Comparison of ENCODE assay signal across 19 cellular contexts in the genomic region with DNA sequence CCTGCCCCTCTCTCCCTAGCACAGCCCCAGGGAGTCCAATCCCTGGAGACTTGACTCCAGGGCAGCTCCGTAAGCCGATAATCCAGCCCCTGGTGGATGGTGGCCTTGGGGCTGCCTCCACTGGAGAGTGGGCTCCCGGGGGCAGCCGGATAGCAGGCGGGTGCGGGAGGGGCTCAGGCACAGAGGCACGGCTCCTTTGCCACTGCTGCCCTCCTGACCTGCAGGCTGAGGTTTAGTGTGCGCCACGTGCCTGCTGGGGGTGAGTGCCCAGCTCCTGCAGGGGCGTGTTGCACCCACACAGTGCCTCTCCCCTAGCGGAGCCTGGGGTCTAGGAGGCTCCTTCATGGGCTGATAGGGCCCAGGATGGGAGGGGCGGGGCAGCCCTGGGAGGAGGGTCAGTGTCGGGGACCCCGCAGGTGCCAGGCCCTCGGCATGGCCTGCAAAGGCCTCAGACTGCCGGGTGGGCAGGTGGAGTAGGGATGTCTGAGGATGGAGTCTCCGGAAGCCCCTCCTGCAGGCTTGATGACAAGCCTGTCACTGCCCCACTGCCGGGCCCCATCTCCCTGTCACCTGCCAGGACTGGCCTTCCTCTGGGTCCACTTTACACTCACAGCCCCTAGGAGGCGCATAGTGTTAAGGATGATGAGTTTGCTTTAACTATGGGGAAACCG. TPM values are rescaled to one million over a fixed set of nuclear protein-coding genes. Genes with fewer than 3 reads are reported as not detected.
DNase-seq lines count a peak whose midpoint lies in the region; ATAC-seq and TF ChIP-seq lines count a peak whose summit lies in the region.
"Had no signal": no experiment of that assay in that cellular context is flagged by ENCODE, and none has a peak within 500 bp of the region (broad histone marks: within the 10 kb centered on the region; RNA-seq: fewer than 3 reads in every experiment).

No MANE protein-coding gene starts in this region.

- no peaks in the 10 kb centered on the region for H3K9me3 Mint-ChIP-seq in effector memory CD8-positive, alpha-beta T cell
- H3K9me3 Mint-ChIP-seq: brain had no signal

- no peaks in the 10 kb centered on the region for H3F3A ChIP-seq in MM.1S (ENCODE audit: insufficient read depth, low read length)

- H3K9me2 ChIP-seq in MM.1S (replicated peaks; ENCODE audit: insufficient read depth, low read length) = no peaks in the 10 kb centered on the region

- DNase-seq in MM.1S (no peak), gastrocnemius medialis (no peak), NCI-H2227 (lab: John Stamatoyannopoulos, UW; ENCODE audit: unreplicated experiment) (no peak), kidney glomerular epithelial cell (lab: John Stamatoyannopoulos, UW) (no peak), SJCRH30 (no peak), HK-2 (ENCODE audit: unreplicated experiment) (no peak)
- no peak for DNase-seq in effector memory CD8-positive, alpha-beta T cell
- DNase-seq: activated naive CD4-positive, alpha-beta T cell; EL; head of caudate nucleus; NCI-H2081; stimulated activated CD4-positive, alpha-beta T cell treated with anti-CD3 and anti-CD28 coated beads, Interleukin-1b, Interleukin-23, amount 100 ng/mL, for 48 hours; upper lobe of right lung had no signal

- intact Hi-C loops in gastrocnemius medialis (cut with DNase I; ENCODE audit: low total_unique reads) = loop anchor here (5.0 kb wide), 1 partner anchor 181 kb away; no protein-coding TSS in a partner anchor

- H3K9ac ChIP-seq in MM.1S (ENCODE audit: low read length) = no peak overlapping the region

- TF ChIP-seq POLR2A in gastrocnemius medialis (IDR thresholded peaks at IDR 0.05) = no peak

- no peaks in the 10 kb centered on the region for H3K79me2 ChIP-seq in MM.1S (ENCODE audit: low read length)

- no peak overlapping the region for H2AFZ ChIP-seq in MM.1S (ENCODE audit: low read length)

- peak; percentile 18 for TF ChIP-seq CTCF in GM12873 (IDR thresholded peaks at IDR 0.05; ENCODE audit: insufficient read depth, low read depth, low read length, missing control alignments)
- 0 out of 2 replicates have a peak, but pooled peaks have one; percentile 6 for TF ChIP-seq CTCF in MM.1S (IDR thresholded peaks at IDR 0.05; ENCODE audit: low read length)
- no peak for TF ChIP-seq CTCF in gastrocnemius medialis (IDR thresholded peaks at IDR 0.05 in 4 of 5, conservative IDR thresholded peaks at IDR 0.05 in 1 of 5)

- H3K27ac ChIP-seq in MM.1S (ENCODE audit: low read length) (no peak overlapping the region), gastrocnemius medialis (peak overlapping the region in 3 of 4 donors; percentile 67 to 91 (median 86)), SJCRH30 (no peak overlapping the region)
- H3K27ac ChIP-seq: C4-2B, SK-N-MC, upper lobe of right lung had no signal

- no peak overlapping the region for H3K4me2 ChIP-seq in MM.1S (ENCODE audit: low read depth, low read length)

- H3K4me1 ChIP-seq in MM.1S (ENCODE audit: low read length) = no peaks in the 10 kb centered on the region
- peaks cover 0 to 74% of the 10 kb centered on the region in 2 donors for H3K4me1 ChIP-seq in gastrocnemius medialis
- H3K4me1 ChIP-seq in SJCRH30 = peaks cover 15% of the 10 kb centered on the region
- H3K4me1 ChIP-seq: upper lobe of right lung had no signal

- in situ Hi-C loops in gastrocnemius medialis (cut with MboI; ENCODE audit: low sequenced_read_pairs in 4 of 4) = no loop called here

- H3K9me3 ChIP-seq in MM.1S (replicated peaks; ENCODE audit: insufficient read depth, low read length) = no peaks in the 10 kb centered on the region
- H3K9me3 ChIP-seq in gastrocnemius medialis = no peaks in the 10 kb centered on the region
- no peaks in the 10 kb centered on the region for H3K9me3 ChIP-seq in SJCRH30 (replicated peaks)
- H3K9me3 ChIP-seq: upper lobe of right lung had no signal

- H3K27me3 ChIP-seq in MM.1S (replicated peaks; ENCODE audit: insufficient read depth, low read length) = peaks cover 79% of the 10 kb centered on the region
- H3K27me3 ChIP-seq in gastrocnemius medialis = no peaks in the 10 kb centered on the region
- H3K27me3 ChIP-seq in SJCRH30 = no peaks in the 10 kb centered on the region
- H3K27me3 ChIP-seq: upper lobe of right lung had no signal

- H3K4me3 Mint-ChIP-seq in effector memory CD8-positive, alpha-beta T cell = peak overlapping the region; percentile 15 to 56

- ATAC-seq in effector memory CD8-positive, alpha-beta T cell (replicated peaks) = no peak
- no peak for ATAC-seq in gastrocnemius medialis
- ATAC-seq: upper lobe of right lung had no signal

- H3K4me3 ChIP-seq in MM.1S (ENCODE audit: low read length) = no peak overlapping the region
- no peak overlapping the region for H3K4me3 ChIP-seq in gastrocnemius medialis
- H3K4me3 ChIP-seq in SJCRH30 = no peak overlapping the region
- H3K4me3 ChIP-seq: SK-N-MC, upper lobe of right lung had no signal

- peaks cover 95% of the 10 kb centered on the region for H3K36me3 Mint-ChIP-seq in effector memory CD8-positive, alpha-beta T cell (ENCODE audit: insufficient read depth)

- peak overlapping the region; percentile 93 for H3K27ac Mint-ChIP-seq in effector memory CD8-positive, alpha-beta T cell

- H3K36me3 ChIP-seq in MM.1S (replicated peaks; ENCODE audit: insufficient read depth, low read length) (no peaks in the 10 kb centered on the region), gastrocnemius medialis (no peaks in the 10 kb centered on the region), SJCRH30 (no peaks in the 10 kb centered on the region)
- H3K36me3 ChIP-seq: upper lobe of right lung had no signal

- no peaks in the 10 kb centered on the region for H3K27me3 Mint-ChIP-seq in effector memory CD8-positive, alpha-beta T cell
- H3K27me3 Mint-ChIP-seq: brain had no signal

- H3K4me1 Mint-ChIP-seq in effector memory CD8-positive, alpha-beta T cell (ENCODE audit: low read depth in 2 of 2) = peaks cover 30 to 31% of the 10 kb centered on the region in 2 donors

- no peaks in the 10 kb centered on the region for H4K20me1 ChIP-seq in MM.1S (ENCODE audit: insufficient read depth, low read length)

RNA-seq across cellular contexts. Expression of gene DUSP8, which starts 5.6 kb away (rescaled TPM):
- total RNA-seq in gastrocnemius medialis = 10 to 100 TPM in 1 of 4 donors, 1 to 10 TPM in 3; 2.6 to 25.9 (median 6.3) TPM
- 0.71 and 0.83 TPM in 2 replicates for total RNA-seq in SJCRH30 (2014; rRNA removed; shearing (Covaris generic))

RNA-seq across cellular contexts. Expression of gene KRTAP5-1, which starts 18.6 kb away (rescaled TPM):
- not detected for total RNA-seq in gastrocnemius medialis
- total RNA-seq in SJCRH30 (2014; rRNA removed; shearing (Covaris generic)) = not detected in 2 replicates
- total RNA-seq: H4, MCF 10A, upper lobe of right lung had no signal

RNA-seq across cellular contexts. Expression of gene KRTAP5-2, which starts 31.6 kb away (rescaled TPM):
- total RNA-seq in gastrocnemius medialis = not detected
- total RNA-seq in SJCRH30 (2014; rRNA removed; shearing (Covaris generic)) = not detected in 2 replicates
- total RNA-seq: H4, MCF 10A, upper lobe of right lung had no signal

RNA-seq across cellular contexts. Expression of gene KRTAP5-3, which starts 41.7 kb away (rescaled TPM):
- total RNA-seq in gastrocnemius medialis = not detected
- not detected in 2 replicates for total RNA-seq in SJCRH30 (2014; rRNA removed; shearing (Covaris generic))
- total RNA-seq: H4, MCF 10A, upper lobe of right lung had no signal

RNA-seq across cellular contexts. Expression of gene KRTAP5-4, which starts 55.4 kb away (rescaled TPM):
- not detected for total RNA-seq in gastrocnemius medialis
- not detected in 2 replicates for total RNA-seq in SJCRH30 (2014; rRNA removed; shearing (Covaris generic))
- total RNA-seq: H4, MCF 10A, upper lobe of right lung had no signal

Comparison
In these comparisons a context has a peak if more than half of its experiments do, and no peak if none do; other contexts are left out.
1. CTCF ChIP-seq: peak in GM12873 (single experiment) and MM.1S (single experiment); none in gastrocnemius medialis (0 of 5).
2. H3K27ac ChIP-seq: peak in gastrocnemius medialis (3 of 4); none in MM.1S (single experiment) and SJCRH30 (single experiment).